33 cellular contexts compared by ENCODE assay signal in the genomic region with DNA sequence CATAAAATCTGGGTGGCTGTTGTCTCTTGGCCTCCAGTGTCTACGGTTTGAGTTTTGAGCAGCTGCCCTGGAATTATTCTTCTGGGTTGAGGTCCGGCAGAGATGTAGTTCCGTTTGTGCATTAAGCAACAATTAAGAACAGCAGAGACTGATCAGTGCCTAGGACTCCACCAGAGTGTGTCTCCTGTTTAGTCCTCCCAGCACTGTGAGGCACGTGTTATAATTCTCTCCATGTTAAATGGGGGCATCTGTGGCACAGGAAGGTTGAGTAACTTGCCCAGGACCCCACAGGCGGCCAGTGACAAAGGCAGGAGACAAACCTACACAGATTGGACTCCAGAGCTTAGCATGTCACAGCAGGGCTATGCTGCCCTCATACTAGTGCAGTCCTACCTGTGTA.
"Had no signal": no experiment of that assay in that cellular context is flagged by ENCODE, and none has a peak within 500 bp of the region (broad histone marks: within the 10 kb centered on the region; RNA-seq: fewer than 3 reads in every experiment).

No MANE protein-coding gene starts in this region.

- H3K4me1 Mint-ChIP-seq: activated B cell treated with CpG ODN at 0.5 μM for 24 hours; activated CD4-positive, alpha-beta memory T cell treated with anti-CD3 and anti-CD28 coated beads, Interleukin-2, amount 10 ng/mL, durations not matched to agents 7 days and 5 days; activated CD4-positive, alpha-beta T cell treated with anti-CD3 and anti-CD28 coated beads, Interleukin-2, amount 10 ng/mL, durations not matched to agents 7 days and 5 days; activated CD8-positive, alpha-beta memory T cell treated with anti-CD3 and anti-CD28 coated beads, Interleukin-2, amount 10 ng/mL, durations not matched to agents 7 days and 5 days; activated naive CD4-positive, alpha-beta T cell treated with anti-CD3 and anti-CD28 coated beads, Interleukin-2, amount 10 ng/mL, durations not matched to agents 7 days and 5 days; activated naive CD4-positive, alpha-beta T cell treated with anti-CD3 and anti-CD28 coated beads, Interleukin-2, amount 50 U/mL, for 24 hours; activated naive CD8-positive, alpha-beta T cell treated with anti-CD3 and anti-CD28 coated beads, Interleukin-2, amount 10 ng/mL, durations not matched to agents 7 days and 5 days; activated naive CD8-positive, alpha-beta T cell treated with anti-CD3 and anti-CD28 coated beads, Interleukin-2, amount 50 U/mL, for 24 hours; central memory CD8-positive, alpha-beta T cell had no signal

- H3K4me3 Mint-ChIP-seq: activated B cell treated with CpG ODN at 0.5 μM for 24 hours; activated CD4-positive, alpha-beta memory T cell treated with anti-CD3 and anti-CD28 coated beads, Interleukin-2, amount 10 ng/mL, durations not matched to agents 7 days and 5 days; activated CD4-positive, alpha-beta T cell treated with anti-CD3 and anti-CD28 coated beads, Interleukin-2, amount 10 ng/mL, durations not matched to agents 7 days and 5 days; activated CD8-positive, alpha-beta memory T cell treated with anti-CD3 and anti-CD28 coated beads, Interleukin-2, amount 10 ng/mL, durations not matched to agents 7 days and 5 days; activated CD8-positive, alpha-beta T cell treated with anti-CD3 and anti-CD28 coated beads, Interleukin-2, amount 10 ng/mL, durations not matched to agents 7 days and 5 days; activated naive CD4-positive, alpha-beta T cell treated with anti-CD3 and anti-CD28 coated beads, Interleukin-2, amount 10 ng/mL, durations not matched to agents 7 days and 5 days; activated naive CD4-positive, alpha-beta T cell treated with anti-CD3 and anti-CD28 coated beads, Interleukin-2, amount 50 U/mL, for 24 hours; activated naive CD8-positive, alpha-beta T cell; activated naive CD8-positive, alpha-beta T cell treated with anti-CD3 and anti-CD28 coated beads, Interleukin-2, amount 10 ng/mL, durations not matched to agents 7 days and 5 days; activated naive CD8-positive, alpha-beta T cell treated with anti-CD3 and anti-CD28 coated beads, Interleukin-2, amount 50 U/mL, for 24 hours; activated T-cell treated with anti-CD3 and anti-CD28 coated beads, Interleukin-2, amount 50 U/mL, for 24 hours; brain; central memory CD8-positive, alpha-beta T cell; T-helper 2 cell treated with Interferon-gamma antibody and Interleukin-4, amounts not matched to agents 5 μg/mL and 100 μg/mL, for 36 hours had no signal

- H3K4me3 ChIP-seq: ascending aorta, cardiac muscle cell had no signal

- DNase-seq: activated B cell treated with CpG ODN at 0.5 μM for 24 hours; activated CD4-positive, alpha-beta memory T cell treated with anti-CD3 and anti-CD28 coated beads, Interleukin-2, amount 10 ng/mL, durations not matched to agents 7 days and 5 days; activated CD4-positive, alpha-beta T cell treated with anti-CD3 and anti-CD28 coated beads for 4 hours; activated CD4-positive, alpha-beta T cell treated with anti-CD3 and anti-CD28 coated beads, Interleukin-2, amount 10 ng/mL, durations not matched to agents 7 days and 5 days; activated CD4-positive, alpha-beta T cell treated with anti-CD3 and anti-CD28 coated beads, Interleukin-2, amount 50 U/mL, for 48 hours; activated CD4-positive, CD25-positive, alpha-beta regulatory T cell treated with anti-CD3 and anti-CD28 coated beads, Interleukin-2, amount 50 U/mL, for 72 hours; activated CD8-positive, alpha-beta memory T cell treated with anti-CD3 and anti-CD28 coated beads for 24 hours; activated CD8-positive, alpha-beta memory T cell treated with anti-CD3 and anti-CD28 coated beads, Interleukin-2, amount 10 ng/mL, durations not matched to agents 7 days and 5 days; activated CD8-positive, alpha-beta memory T cell treated with anti-CD3 and anti-CD28 coated beads, Interleukin-2, amount 50 U/mL, for 48 hours; activated CD8-positive, alpha-beta T cell treated with anti-CD3 and anti-CD28 coated beads, Interleukin-2, amount 10 ng/mL, durations not matched to agents 7 days and 5 days; activated effector memory CD4-positive, alpha-beta T cell treated with Interleukin-2 at 50 U/mL for 16 hours; activated gamma-delta T cell; activated naive CD4-positive, alpha-beta T cell treated with anti-CD3 and anti-CD28 coated beads, Interleukin-2, amount 10 ng/mL, durations not matched to agents 7 days and 5 days; activated naive CD4-positive, alpha-beta T cell treated with Interleukin-2 at 50 U/mL for 16 hours; activated naive CD8-positive, alpha-beta T cell treated with anti-CD3 and anti-CD28 coated beads, Interleukin-2, amount 10 ng/mL, durations not matched to agents 7 days and 5 days; activated naive CD8-positive, alpha-beta T cell treated with anti-CD3 and anti-CD28 coated beads, Interleukin-2, amount 50 U/mL, for 24 hours; activated T-cell treated with anti-CD3 and anti-CD28 coated beads, Interleukin-2, amount 50 U/mL, for 24 hours; activated T-cell treated with anti-CD3 and anti-CD28 coated beads, Interleukin-2, amount 50 U/mL, for 48 hours; amygdala; anterior cingulate cortex; caudate nucleus; cerebellar nuclear complex; T-helper 2 cell; T-helper 9 cell had no signal

- H3K27ac Mint-ChIP-seq: activated B cell treated with CpG ODN at 0.5 μM for 24 hours; activated CD4-positive, alpha-beta memory T cell treated with anti-CD3 and anti-CD28 coated beads, Interleukin-2, amount 10 ng/mL, durations not matched to agents 7 days and 5 days; activated CD4-positive, alpha-beta T cell treated with anti-CD3 and anti-CD28 coated beads, Interleukin-2, amount 10 ng/mL, durations not matched to agents 7 days and 5 days; activated CD8-positive, alpha-beta memory T cell treated with anti-CD3 and anti-CD28 coated beads, Interleukin-2, amount 10 ng/mL, durations not matched to agents 7 days and 5 days; activated CD8-positive, alpha-beta T cell treated with anti-CD3 and anti-CD28 coated beads, Interleukin-2, amount 10 ng/mL, durations not matched to agents 7 days and 5 days; activated naive CD4-positive, alpha-beta T cell treated with anti-CD3 and anti-CD28 coated beads, Interleukin-2, amount 10 ng/mL, durations not matched to agents 7 days and 5 days; activated naive CD4-positive, alpha-beta T cell treated with anti-CD3 and anti-CD28 coated beads, Interleukin-2, amount 50 U/mL, for 24 hours; activated naive CD8-positive, alpha-beta T cell; activated naive CD8-positive, alpha-beta T cell treated with anti-CD3 and anti-CD28 coated beads, Interleukin-2, amount 10 ng/mL, durations not matched to agents 7 days and 5 days; activated naive CD8-positive, alpha-beta T cell treated with anti-CD3 and anti-CD28 coated beads, Interleukin-2, amount 50 U/mL, for 24 hours; activated T-cell treated with anti-CD3 and anti-CD28 coated beads, Interleukin-2, amount 50 U/mL, for 24 hours; activated T-helper 2 cell treated with anti-CD3 and anti-CD28 coated beads, Interferon-gamma antibody, Interleukin-2, Interleukin-4, amounts not matched to agents 10 μg/mL and 5 μg/mL and 100 μg/mL, durations not matched to agents 14 hours and 24 hours and 36 hours; brain; T-helper 2 cell treated with Interferon-gamma antibody and Interleukin-4, amounts not matched to agents 5 μg/mL and 100 μg/mL, for 36 hours had no signal

- H3K27me3 Mint-ChIP-seq: activated CD4-positive, alpha-beta memory T cell treated with anti-CD3 and anti-CD28 coated beads, Interleukin-2, amount 10 ng/mL, durations not matched to agents 7 days and 5 days; activated CD4-positive, alpha-beta T cell treated with anti-CD3 and anti-CD28 coated beads, Interleukin-2, amount 10 ng/mL, durations not matched to agents 7 days and 5 days; activated CD8-positive, alpha-beta memory T cell treated with anti-CD3 and anti-CD28 coated beads, Interleukin-2, amount 10 ng/mL, durations not matched to agents 7 days and 5 days; activated naive CD4-positive, alpha-beta T cell treated with anti-CD3 and anti-CD28 coated beads, Interleukin-2, amount 10 ng/mL, durations not matched to agents 7 days and 5 days; activated naive CD4-positive, alpha-beta T cell treated with anti-CD3 and anti-CD28 coated beads, Interleukin-2, amount 50 U/mL, for 24 hours; activated naive CD8-positive, alpha-beta T cell; activated naive CD8-positive, alpha-beta T cell treated with anti-CD3 and anti-CD28 coated beads, Interleukin-2, amount 10 ng/mL, durations not matched to agents 7 days and 5 days; activated T-cell treated with anti-CD3 and anti-CD28 coated beads, Interleukin-2, amount 50 U/mL, for 24 hours; central memory CD8-positive, alpha-beta T cell had no signal

- H3K36me3 Mint-ChIP-seq: activated CD8-positive, alpha-beta memory T cell treated with anti-CD3 and anti-CD28 coated beads, Interleukin-2, amount 10 ng/mL, durations not matched to agents 7 days and 5 days; activated naive CD4-positive, alpha-beta T cell treated with anti-CD3 and anti-CD28 coated beads, Interleukin-2, amount 10 ng/mL, durations not matched to agents 7 days and 5 days; activated naive CD4-positive, alpha-beta T cell treated with anti-CD3 and anti-CD28 coated beads, Interleukin-2, amount 50 U/mL, for 24 hours; activated naive CD8-positive, alpha-beta T cell; activated naive CD8-positive, alpha-beta T cell treated with anti-CD3 and anti-CD28 coated beads, Interleukin-2, amount 10 ng/mL, durations not matched to agents 7 days and 5 days; brain had no signal

- ATAC-seq: activated CD8-positive, alpha-beta memory T cell treated with anti-CD3 and anti-CD28 coated beads, Interleukin-2, amount 10 ng/mL, durations not matched to agents 7 days and 5 days; activated CD8-positive, alpha-beta T cell treated with anti-CD3 and anti-CD28 coated beads, Interleukin-2, amount 10 ng/mL, durations not matched to agents 7 days and 5 days; activated naive CD8-positive, alpha-beta T cell treated with anti-CD3 and anti-CD28 coated beads, Interleukin-2, amount 50 U/mL, for 24 hours had no signal

- H3K9me3 Mint-ChIP-seq: activated B cell treated with CpG ODN at 0.5 μM for 24 hours; activated CD4-positive, alpha-beta memory T cell treated with anti-CD3 and anti-CD28 coated beads, Interleukin-2, amount 10 ng/mL, durations not matched to agents 7 days and 5 days; activated CD4-positive, alpha-beta T cell treated with anti-CD3 and anti-CD28 coated beads, Interleukin-2, amount 10 ng/mL, durations not matched to agents 7 days and 5 days; activated naive CD4-positive, alpha-beta T cell treated with anti-CD3 and anti-CD28 coated beads, Interleukin-2, amount 50 U/mL, for 24 hours; activated naive CD8-positive, alpha-beta T cell treated with anti-CD3 and anti-CD28 coated beads, Interleukin-2, amount 50 U/mL, for 24 hours; activated T-cell treated with anti-CD3 and anti-CD28 coated beads, Interleukin-2, amount 50 U/mL, for 24 hours; activated T-helper 2 cell treated with anti-CD3 and anti-CD28 coated beads, Interferon-gamma antibody, Interleukin-2, Interleukin-4, amounts not matched to agents 10 μg/mL and 5 μg/mL and 100 μg/mL, durations not matched to agents 14 hours and 24 hours and 36 hours; brain; T-helper 2 cell treated with Interferon-gamma antibody and Interleukin-4, amounts not matched to agents 5 μg/mL and 100 μg/mL, for 36 hours had no signal

- H3K9me3 ChIP-seq: ascending aorta had no signal

- H3K27ac ChIP-seq: ascending aorta, cardiac muscle cell, VCaP had no signal

- H3K36me3 ChIP-seq: ascending aorta, cardiac muscle cell had no signal

- H3K4me1 ChIP-seq: ascending aorta had no signal

- H3K27me3 ChIP-seq: ascending aorta, cardiac muscle cell had no signal
